Comparison of ENCODE assay signal across 8 cellular contexts in genomic region chr4:128287871-128288688, GRCh38. TPM values are rescaled to one million over a fixed set of nuclear protein-coding genes. Genes with fewer than 3 reads are reported as not detected.
A peak's percentile ranks its signal among the peaks of the same experiment; 100 is the strongest.
DNase-seq lines count a peak whose midpoint lies in the region; ATAC-seq and TF ChIP-seq lines count a peak whose summit lies in the region.

No MANE protein-coding gene starts in this region.

- peak overlapping the region; percentile 96 for H3K4me3 Mint-ChIP-seq in chondrocyte (ENCODE audit: unreplicated experiment)

- H3K27ac Mint-ChIP-seq in chondrocyte (ENCODE audit: unreplicated experiment) = peak overlapping the region; percentile 92

- TF ChIP-seq CTCF in BJ (IDR thresholded peaks at IDR 0.05; ENCODE audit: insufficient read depth, low read depth, low read length) (peak; percentile 16; the same call in 1 of the 2 replicates), chondrocyte (IDR thresholded peaks at IDR 0.05) (peak; percentile 59), kidney epithelial cell (IDR thresholded peaks at IDR 0.05; ENCODE audit: insufficient read depth, low read length, poor library complexity, severe bottlenecking) (peak; percentile 9)

- peaks cover 6% of the 10 kb centered on the region for H3K36me3 Mint-ChIP-seq in chondrocyte (ENCODE audit: low read depth)

- CTCF ChIA-PET in BJ (lab: Yijun Ruan, JAX) = no interaction called here

- H3K4me3 ChIP-seq in BJ (ENCODE audit: low read depth, low read length) (peak overlapping the region; percentile 93), kidney epithelial cell (ENCODE audit: low read depth, low read length) (peak overlapping the region; percentile 94)

- H3K27me3 Mint-ChIP-seq in chondrocyte (ENCODE audit: low read depth) = no peaks in the 10 kb centered on the region

- H3K4me1 Mint-ChIP-seq in chondrocyte (ENCODE audit: low read depth) = peaks cover 33% of the 10 kb centered on the region

- DNase-seq in BJ (ENCODE audit: low read depth) = peak; percentile 96
- DNase-seq in GM19238 (ENCODE audit: insufficient read length, low spot score) = peak; percentile 86
- peak; percentile 96 for DNase-seq in NCI-H510A (lab: John Stamatoyannopoulos, UW)
- peak; percentile 99 to 100 for DNase-seq in activated CD4-positive, alpha-beta T cell treated with anti-CD3 and anti-CD28 coated beads for 24 hours (ENCODE audit: low read depth in 2 of 2)
- peak; percentile 99 for DNase-seq in chondrocyte (ENCODE audit: low spot score)
- peak; percentile 93 for DNase-seq in kidney epithelial cell (ENCODE audit: low read depth)
- peak; percentile 100 for DNase-seq in stimulated activated CD4-positive, alpha-beta T cell treated with anti-CD3 and anti-CD28 coated beads, Interleukin-15, amount 100 ng/mL, for 24 hours

- H3K9me3 Mint-ChIP-seq in chondrocyte (ENCODE audit: low read depth) = no peaks in the 10 kb centered on the region

- ATAC-seq in HG03439 (IDR thresholded peaks at IDR 0.05; ENCODE audit: unreplicated experiment) = peak; percentile 86

- H3K36me3 ChIP-seq in BJ (ENCODE audit: control insufficient read depth, insufficient read depth, low read length) (no peaks in the 10 kb centered on the region), kidney epithelial cell (ENCODE audit: control insufficient read depth, insufficient read depth, low read length) (no peaks in the 10 kb centered on the region)

- H3K27me3 ChIP-seq in BJ (ENCODE audit: control insufficient read depth, insufficient read depth, low read length) (no peaks in the 10 kb centered on the region), kidney epithelial cell (ENCODE audit: control insufficient read depth, insufficient read depth, low read length) (no peaks in the 10 kb centered on the region)

- POLR2A ChIA-PET in BJ (lab: Charles Lee) = interaction anchor here (0.5 to 0.7 kb wide), 3 partner anchors 33 to 57 kb away, joined by 3 to 4 read pairs (median 3); no protein-coding TSS in a partner anchor

RNA-seq across cellular contexts. Expression of gene PGRMC2, which starts 0.5 kb away (rescaled TPM):
- polyA plus RNA-seq in BJ (2011; rRNA removed) = 15.9 and 24.8 TPM in 2 replicates
- polyA minus RNA-seq in BJ (2011; rRNA and poly(A)+ RNA removed) = 4.3 and 8.8 TPM in 2 replicates
- total RNA-seq in chondrocyte (136 to 138 TPM (median 136 TPM) in 3 replicates), kidney epithelial cell (29.6 and 37.3 TPM in 2 replicates)

Comparison
In these comparisons a context has a peak if more than half of its experiments do, and no peak if none do; other contexts are left out.
1. Peak in every context shown above with its lines: DNase-seq, ATAC-seq and H3K4me3 ChIP-seq.
2. CTCF ChIP-seq: peak in every context shown above with its lines; median percentile 59 in chondrocyte; 16 in BJ; 9 in kidney epithelial cell.